Comparison of ENCODE assay signal across 18 cellular contexts in the genomic region with DNA sequence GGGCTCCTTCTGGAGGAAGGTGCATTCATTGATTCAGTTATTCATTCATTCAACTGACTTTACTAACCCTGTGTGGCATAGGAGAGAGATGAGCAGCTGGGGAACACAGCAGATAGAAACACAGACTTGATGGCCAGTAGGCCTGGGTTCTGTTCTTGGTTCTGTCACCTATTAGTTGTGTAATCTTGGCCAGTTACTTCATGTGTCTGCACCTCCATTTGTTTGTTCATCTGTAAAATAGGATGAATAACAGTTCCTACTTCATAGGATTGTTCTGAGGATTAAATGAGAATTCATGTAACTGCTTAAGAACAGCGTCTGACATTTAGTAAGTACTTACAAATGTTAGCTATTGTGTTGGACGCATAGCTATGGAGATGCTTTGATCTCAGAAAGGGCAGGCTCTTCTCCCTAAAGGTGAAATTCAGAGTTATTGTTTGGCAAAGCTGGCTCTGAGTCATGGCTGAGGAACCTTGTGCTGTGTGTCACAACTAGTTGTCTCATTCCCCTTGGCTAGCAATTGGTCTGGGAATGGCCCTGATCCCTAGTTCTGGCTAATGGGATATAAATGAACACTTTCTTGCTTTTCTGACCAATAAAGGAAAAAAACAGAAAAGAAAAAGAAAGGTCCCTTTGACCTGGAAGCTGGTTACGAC.
DNase-seq lines count a peak whose midpoint lies in the region; TF ChIP-seq lines count a peak whose summit lies in the region.
"Had no signal": no experiment of that assay in that cellular context is flagged by ENCODE, and none has a peak within 500 bp of the region (broad histone marks: within the 10 kb centered on the region; RNA-seq: fewer than 3 reads in every experiment).

No MANE protein-coding gene starts in this region.

- no peak overlapping the region for H3K9ac ChIP-seq in colonic mucosa (ENCODE audit: low read depth in 2 of 2, low read length in 2 of 2)
- H3K9ac ChIP-seq: neural progenitor cell had no signal

- no peak overlapping the region for H3K4me3 ChIP-seq in fibroblast of the aortic adventitia (ENCODE audit: low read depth, low read length)
- no peak overlapping the region for H3K4me3 ChIP-seq in sigmoid colon
- no peak overlapping the region for H3K4me3 ChIP-seq in colonic mucosa
- H3K4me3 ChIP-seq: GM12878, neural progenitor cell, SJCRH30, stomach, vagina had no signal

- TF ChIP-seq POLR2A in sigmoid colon (IDR thresholded peaks at IDR 0.05), result no peak

- no peaks in the 10 kb centered on the region for H3K9me3 ChIP-seq in sigmoid colon
- H3K9me3 ChIP-seq in colonic mucosa, result no peaks in the 10 kb centered on the region
- H3K9me3 ChIP-seq: SJCRH30, stomach, vagina had no signal

- H3K4me1 ChIP-seq in sigmoid colon, result peaks cover 0 to 50% (median 42%) of the 10 kb centered on the region in 4 donors
- H3K4me1 ChIP-seq in colonic mucosa, result no peaks in the 10 kb centered on the region
- H3K4me1 ChIP-seq: neural progenitor cell, SJCRH30 had no signal

- H3K27ac ChIP-seq in sigmoid colon, result peak overlapping the region; percentile 64 to 75 (median 72)
- H3K27ac ChIP-seq in colonic mucosa, result no peak overlapping the region
- H3K27ac ChIP-seq: neural progenitor cell, SJCRH30, vagina had no signal

- intact Hi-C loops in sigmoid colon (cut with DNase I), result loop anchor here (1.0 to 2.0 kb wide), 3 partner anchors 30 to 435 kb away; no protein-coding TSS in a partner anchor
- intact Hi-C loops in colonic mucosa (cut with DNase I), result no loop called here

- H3K36me3 ChIP-seq in sigmoid colon, result no peaks in the 10 kb centered on the region
- no peaks in the 10 kb centered on the region for H3K36me3 ChIP-seq in colonic mucosa
- H3K36me3 ChIP-seq: neural progenitor cell, SJCRH30, stomach, vagina had no signal

- TF ChIP-seq CTCF in fibroblast of the aortic adventitia (IDR thresholded peaks at IDR 0.05; ENCODE audit: insufficient read depth, low read length) (no peak), sigmoid colon (IDR thresholded peaks at IDR 0.05) (no peak), colonic mucosa (IDR thresholded peaks at IDR 0.05) (no peak)

- peak; percentile 55 for DNase-seq in Daoy (ENCODE audit: low read depth)
- peak; percentile 50 for DNase-seq in RKO (ENCODE audit: low spot score)
- DNase-seq in fibroblast of the aortic adventitia (ENCODE audit: low read depth), result peak; percentile 63
- peak; percentile 81 for DNase-seq in sigmoid colon
- DNase-seq in C1 segment of cervical spinal cord (lab: John Stamatoyannopoulos, UW), result no peak
- no peak for DNase-seq in stimulated activated naive CD4-positive, alpha-beta T cell treated with Interleukin-2 at 50 U/mL for 16 hours (lab: John Stamatoyannopoulos, UW)
- no peak for DNase-seq in NCI-H128 (lab: John Stamatoyannopoulos, UW; ENCODE audit: unreplicated experiment)
- no peak for DNase-seq in colonic mucosa
- DNase-seq: activated B cell treated with CpG ODN at 0.5 μM for 24 hours; activated CD8-positive, alpha-beta memory T cell treated with anti-CD3 and anti-CD28 coated beads for 24 hours; Calu3; NCI-H2081 treated with DMSO at 0.1 percent for 48 hours; NCI-H524 treated with DMSO at 0.1 percent for 48 hours; SJCRH30; stomach had no signal

- 86% methylated on average over 3 of the region's 3 CpGs for WGBS in sigmoid colon, 2 donors

- peak in 3 of 4 donors; percentile 16 to 84 (median 22) for TF ChIP-seq EP300 in sigmoid colon (IDR thresholded peaks at IDR 0.05)

- H3K27me3 ChIP-seq in sigmoid colon (no peaks in the 10 kb centered on the region), colonic mucosa (no peaks in the 10 kb centered on the region)
- H3K27me3 ChIP-seq: neural progenitor cell, stomach, vagina had no signal

Comparison
In these comparisons a context has a peak if more than half of its experiments do, and no peak if none do; other contexts are left out.
1. DNase-seq: peak in Daoy (single experiment), RKO (single experiment), fibroblast of the aortic adventitia (single experiment) and sigmoid colon (single experiment); none in C1 segment of cervical spinal cord (0 of 14), stimulated activated naive CD4-positive, alpha-beta T cell treated with Interleukin-2 at 50 U/mL for 16 hours (single experiment), NCI-H128 (single experiment) and colonic mucosa (single experiment).